ENCODE assay signal across 8 cellular contexts in genomic region chr12:12442548-12443071, GRCh38.
DNase-seq lines count a peak whose midpoint lies in the region; ATAC-seq, FAIRE-seq and TF ChIP-seq lines count a peak whose summit lies in the region.

No MANE protein-coding gene starts in this region.

- H3K27ac ChIP-seq in duodenal mucosa (ENCODE audit: low read depth, low read length) (peak overlapping the region; percentile 26), pancreas (peak overlapping the region; percentile 1 to 62 (median 36))

- ATAC-seq in pancreas (peak; percentile 13 to 28 (median 26)), GM18517 (IDR thresholded peaks at IDR 0.05; ENCODE audit: unreplicated experiment) (no peak)

- peak; percentile 74 for DNase-seq in EH (ENCODE audit: low read depth)
- DNase-seq in RCC 7860 (ENCODE audit: low spot score), result peak; percentile 17
- no peak for DNase-seq in pancreas
- DNase-seq in NCI-H446 (lab: John Stamatoyannopoulos, UW), result no peak
- DNase-seq in GM13977 (ENCODE audit: low spot score), result no peak
- no peak for DNase-seq in midbrain (lab: John Stamatoyannopoulos, UW)

- H3K36me3 ChIP-seq in duodenal mucosa (ENCODE audit: control insufficient read depth in 1 of 2, insufficient read depth in 2 of 2, low read length in 2 of 2), result no peaks in the 10 kb centered on the region
- no peaks in the 10 kb centered on the region for H3K36me3 ChIP-seq in pancreas

- in situ Hi-C loops in GM13977 (cut with MboI; ENCODE audit: low pct_unique_long_range_greater_than_20kb, low sequenced_read_pairs, unreplicated experiment), result no loop called here

- no peak for FAIRE-seq in RCC 7860 (lab: Jason Lieb, UNC)
- FAIRE-seq in pancreas (lab: Jason Lieb, UNC), result no peak

- intact Hi-C loops in pancreas (cut with DNase I), result no loop called here

- H3K9ac ChIP-seq in duodenal mucosa (ENCODE audit: low read depth in 1 of 2, low read length in 2 of 2), result no peak overlapping the region

- H3K4me3 ChIP-seq in duodenal mucosa (ENCODE audit: low read depth in 1 of 2, low read length in 2 of 2) (no peak overlapping the region), pancreas (no peak overlapping the region)

- 71 to 76% methylated on average over 5 of the region's 5 CpGs for WGBS in pancreas, 2 donors

- TF ChIP-seq CTCF in pancreas (IDR thresholded peaks at IDR 0.05) (no peak), GM13977 (IDR thresholded peaks at IDR 0.05; ENCODE audit: extremely low read depth, insufficient read depth, missing control alignments) (no peak)

- H3K9me3 ChIP-seq in duodenal mucosa (ENCODE audit: control insufficient read depth in 1 of 2, low read length in 2 of 2), result no peaks in the 10 kb centered on the region
- H3K9me3 ChIP-seq in pancreas, result no peaks in the 10 kb centered on the region

- H3K27me3 ChIP-seq in duodenal mucosa (ENCODE audit: control insufficient read depth in 1 of 2, insufficient read depth in 2 of 2, low read length in 2 of 2) (no peaks in the 10 kb centered on the region), pancreas (no peaks in the 10 kb centered on the region)

- H3K4me1 ChIP-seq in duodenal mucosa (ENCODE audit: control insufficient read depth in 1 of 2, insufficient read depth in 2 of 2, low read length in 2 of 2) (peaks cover 8 to 29% of the 10 kb centered on the region in 2 donors), pancreas (peaks cover 10 to 31% (median 31%) of the 10 kb centered on the region in 3 donors)

Comparison
In these comparisons a context has a peak if more than half of its experiments do, and no peak if none do; other contexts are left out.
1. DNase-seq: peak in EH (single experiment) and RCC 7860 (single experiment); none in pancreas (0 of 6), NCI-H446 (0 of 2), GM13977 (single experiment) and midbrain (single experiment).